In the genomic region with DNA sequence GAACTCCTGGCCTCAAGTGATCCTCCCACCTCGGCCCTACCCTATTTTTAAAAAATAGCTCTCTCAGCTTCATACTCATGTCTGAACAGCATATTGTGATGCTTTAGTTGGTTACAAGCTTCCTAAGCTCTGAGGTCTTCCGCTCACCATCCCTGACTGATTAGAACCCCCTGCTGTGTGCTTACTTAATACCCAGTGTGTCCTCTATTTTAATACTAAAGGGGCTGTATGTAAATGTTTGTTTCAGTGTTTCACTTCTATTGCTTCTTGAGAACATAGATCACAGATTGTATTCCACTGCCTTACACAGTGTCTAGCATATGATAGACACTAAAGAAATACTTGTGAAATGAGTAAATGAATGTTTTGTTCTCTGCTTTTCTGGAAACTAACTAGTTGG, we compare ENCODE assay signal across 23 cellular contexts.
"Had no signal": no experiment of that assay in that cellular context is flagged by ENCODE, and none has a peak within 500 bp of the region (broad histone marks: within the 10 kb centered on the region; RNA-seq: fewer than 3 reads in every experiment).

No MANE protein-coding gene starts in this region.

- H3K4me3 ChIP-seq: esophagus squamous epithelium, left ventricle myocardium inferior, lung, right atrium auricular region, smooth muscle cell, suprapubic skin, tibial artery, upper lobe of right lung had no signal

- H3K27me3 Mint-ChIP-seq: activated naive CD8-positive, alpha-beta T cell; central memory CD8-positive, alpha-beta T cell; naive B cell had no signal

- H3K27ac Mint-ChIP-seq: activated naive CD8-positive, alpha-beta T cell; activated T-cell treated with anti-CD3 and anti-CD28 coated beads, Interleukin-2, amount 50 U/mL, for 72 hours had no signal

- H3K9me3 Mint-ChIP-seq: activated T-cell treated with anti-CD3 and anti-CD28 coated beads, Interleukin-2, amount 50 U/mL, for 72 hours; central memory CD8-positive, alpha-beta T cell; naive B cell had no signal

- ATAC-seq: activated T-cell treated with anti-CD3 and anti-CD28 coated beads, Interleukin-2, amount 50 U/mL, for 72 hours; upper lobe of right lung had no signal

- DNase-seq: activated CD4-positive, alpha-beta T cell treated with anti-CD3 and anti-CD28 coated beads for 1 hour; activated naive CD4-positive, alpha-beta T cell; activated T-cell treated with anti-CD3 and anti-CD28 coated beads for 4 hours; activated T-cell treated with anti-CD3 and anti-CD28 coated beads, Interleukin-2, amount 50 U/mL, for 72 hours; anterior cingulate cortex; dermis blood vessel endothelial cell; effector CD4-positive, alpha-beta T cell; esophagus squamous epithelium; islet precursor cell; left ventricle myocardium inferior; naive B cell; nucleus accumbens; stimulated activated CD4-positive, alpha-beta T cell treated with anti-CD3 and anti-CD28 coated beads, Interleukin-1b, Interleukin-23, amount 100 ng/mL, for 48 hours; stimulated activated naive CD4-positive, alpha-beta T cell; T-helper 2 cell; tibial artery; upper lobe of right lung had no signal

- H3K4me3 Mint-ChIP-seq: activated naive CD8-positive, alpha-beta T cell; activated T-cell treated with anti-CD3 and anti-CD28 coated beads, Interleukin-2, amount 50 U/mL, for 72 hours; central memory CD8-positive, alpha-beta T cell; naive B cell had no signal
